Comparison of ENCODE assay signal across 12 cellular contexts in the genomic region with DNA sequence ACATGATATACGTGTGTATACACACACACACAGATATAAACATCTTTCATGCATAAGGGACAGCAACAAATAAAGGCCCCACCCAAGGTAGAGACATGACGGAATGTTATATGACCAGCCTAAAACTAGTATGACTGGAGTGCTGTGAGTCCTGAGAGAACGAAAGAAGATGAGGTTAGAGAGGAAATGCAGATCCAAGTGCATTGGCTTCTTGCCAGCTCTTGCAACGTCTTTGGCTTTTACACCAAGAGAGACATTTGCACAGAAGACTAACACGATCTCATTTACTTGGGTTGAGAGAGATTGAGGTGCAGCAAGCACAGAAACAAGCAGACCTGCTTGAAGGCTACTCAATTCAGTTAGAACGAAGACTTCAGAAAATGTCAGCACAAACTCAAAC. TPM values are rescaled to one million over a fixed set of nuclear protein-coding genes. Genes with fewer than 3 reads are reported as not detected.
DNase-seq lines count a peak whose midpoint lies in the region; ATAC-seq and TF ChIP-seq lines count a peak whose summit lies in the region.
"Had no signal": no experiment of that assay in that cellular context is flagged by ENCODE, and none has a peak within 500 bp of the region (broad histone marks: within the 10 kb centered on the region; RNA-seq: fewer than 3 reads in every experiment).

No MANE protein-coding gene starts in this region.

- DNase-seq in CD1c-positive myeloid dendritic cell (ENCODE audit: extremely low spot score): peak; percentile 25
- DNase-seq in KBM-7: peak; percentile 65
- peak; percentile 78 for DNase-seq in SHP77 treated with DMSO at 0.1 percent for 48 hours (lab: John Stamatoyannopoulos, UW)
- DNase-seq in right atrium auricular region (ENCODE audit: low spot score): peak; percentile 76
- no peak for DNase-seq in stimulated activated naive CD8-positive, alpha-beta T cell treated with anti-CD3 and anti-CD28 coated beads, Interleukin-15, Interleukin-2, amounts not matched to agents 100 U/mL and 50 U/mL, for 24 hours
- no peak for DNase-seq in foreskin fibroblast
- no peak for DNase-seq in ascending aorta (ENCODE audit: low spot score in 2 of 2)
- DNase-seq: activated CD4-positive, alpha-beta T cell treated with anti-CD3 and anti-CD28 coated beads, Interleukin-2, amount 50 U/mL, for 48 hours; DMS153 had no signal

- TF ChIP-seq CTCF in right atrium auricular region (IDR thresholded peaks at IDR 0.05): no peak
- TF ChIP-seq CTCF in foreskin fibroblast (IDR thresholded peaks at IDR 0.05; ENCODE audit: low read depth, low read length): no peak
- TF ChIP-seq CTCF in ascending aorta (IDR thresholded peaks at IDR 0.05): no peak

- in situ Hi-C loops in KBM-7 (cut with MboI; ENCODE audit: low pct_unique_long_range_greater_than_20kb, low sequenced_read_pairs): no loop called here

- no peaks in the 10 kb centered on the region for H3K4me1 ChIP-seq in right atrium auricular region
- no peaks in the 10 kb centered on the region for H3K4me1 ChIP-seq in ascending aorta

- no peaks in the 10 kb centered on the region for H3K36me3 ChIP-seq in right atrium auricular region
- H3K36me3 ChIP-seq in ascending aorta: no peaks in the 10 kb centered on the region

- H3K9me3 ChIP-seq in right atrium auricular region: no peaks in the 10 kb centered on the region
- no peaks in the 10 kb centered on the region for H3K9me3 ChIP-seq in ascending aorta

- no peaks in the 10 kb centered on the region for H3K27me3 ChIP-seq in right atrium auricular region
- no peaks in the 10 kb centered on the region for H3K27me3 ChIP-seq in ascending aorta

- no peak for ATAC-seq in GM21447 (IDR thresholded peaks at IDR 0.05; ENCODE audit: unreplicated experiment)
- no peak for ATAC-seq in stimulated activated naive CD8-positive, alpha-beta T cell treated with anti-CD3 and anti-CD28 coated beads, Interleukin-15, Interleukin-2, amounts not matched to agents 100 U/mL and 50 U/mL, for 24 hours
- ATAC-seq: stimulated activated memory B cell treated with anti-CD40 and anti-IgM and Interleukin-4, amounts not matched to agents 10 μg/mL and 1 μg/mL and 100 μg/mL, for 72 hours had no signal

- H3K4me3 ChIP-seq in right atrium auricular region (no peak overlapping the region), foreskin fibroblast (ENCODE audit: low read depth in 1 of 2, low read length in 2 of 2) (no peak overlapping the region), ascending aorta (no peak overlapping the region)

- H3K27ac ChIP-seq in right atrium auricular region: no peak overlapping the region
- H3K27ac ChIP-seq in ascending aorta: no peak overlapping the region

- intact Hi-C loops in ascending aorta (cut with DNase I): no loop called here

RNA-seq across cellular contexts. Expression of gene CDH10, which starts 23.0 kb away (rescaled TPM):
- under 1 TPM; 0.31 to 0.74 TPM for total RNA-seq in right atrium auricular region
- not detected for total RNA-seq in ascending aorta
- total RNA-seq: endothelial cell of umbilical vein had no signal

Comparison
In these comparisons a context has a peak if more than half of its experiments do, and no peak if none do; other contexts are left out.
1. DNase-seq: peak in CD1c-positive myeloid dendritic cell (single experiment), KBM-7 (single experiment), SHP77 treated with DMSO at 0.1 percent for 48 hours (single experiment) and right atrium auricular region (single experiment); none in stimulated activated naive CD8-positive, alpha-beta T cell treated with anti-CD3 and anti-CD28 coated beads, Interleukin-15, Interleukin-2, amounts not matched to agents 100 U/mL and 50 U/mL, for 24 hours (single experiment), foreskin fibroblast (0 of 2) and ascending aorta (0 of 2).